Comparison of ENCODE assay signal across 1 cellular context in genomic region chr11:31958086-31958735, GRCh38.
TF ChIP-seq lines count a peak whose summit lies in the region.

No MANE protein-coding gene starts in this region.

TF ChIP-seq in GM23338, 12 proteins besides CTCF, POLR2A, EP300 and RAD21 (continued from another document):
- TF ChIP-seq ZNF462 (CRISPR knock-in tag; IDR thresholded peaks at IDR 0.05) (no peak), JUNB (IDR thresholded peaks at IDR 0.05; ENCODE audit: unreplicated experiment) (no peak), POLR2AphosphoS5 (IDR thresholded peaks at IDR 0.05; ENCODE audit: low read depth) (no peak), NANOG (IDR thresholded peaks at IDR 0.05; ENCODE audit: borderline replicate concordance) (no peak)
TF ChIP-seq in GM23338: peak in this region for 0.
